Comparison of ENCODE assay signal across 8 cellular contexts in the genomic region with DNA sequence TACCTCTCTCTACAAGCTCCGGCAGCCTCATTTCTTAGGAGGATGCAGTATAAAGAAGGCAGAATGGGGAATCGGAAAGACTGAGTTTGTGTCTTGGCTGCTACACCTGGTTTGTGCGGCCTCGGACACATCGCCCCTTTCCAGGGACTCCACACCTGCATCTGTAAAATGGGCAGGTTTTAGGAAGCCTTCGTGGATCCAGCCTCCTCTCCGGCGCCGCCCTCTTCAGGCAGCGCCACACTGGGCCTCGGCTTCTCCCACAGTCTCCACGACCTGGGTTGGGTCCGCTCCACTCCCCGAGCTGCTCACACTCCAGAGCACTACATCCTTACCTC. TPM values are rescaled to one million over a fixed set of nuclear protein-coding genes. Genes with fewer than 3 reads are reported as not detected.
DNase-seq lines count a peak whose midpoint lies in the region; ATAC-seq, FAIRE-seq and TF ChIP-seq lines count a peak whose summit lies in the region.

No MANE protein-coding gene starts in this region.

- H3K36me3 ChIP-seq in iPS DF 6.9 (ENCODE audit: control insufficient read depth, insufficient read depth, low read length): no peaks in the 10 kb centered on the region

- no CpG with 5 or more reads among the region's 14 CpGs for WGBS in iPS DF 6.9 (ENCODE audit: insufficient coverage, insufficient read length)

- H3K27me3 ChIP-seq in iPS DF 6.9 (ENCODE audit: control insufficient read depth, insufficient read depth, low read length): no peaks in the 10 kb centered on the region

- peaks cover 49% of the 10 kb centered on the region for H3K4me1 Mint-ChIP-seq in activated T-cell treated with anti-CD3 and anti-CD28 coated beads, Interleukin-2, amount 50 U/mL, for 72 hours (ENCODE audit: low read depth)
- H3K4me1 Mint-ChIP-seq in stimulated activated naive B cell treated with anti-CD40 and anti-IgM and Interleukin-4, amounts not matched to agents 10 μg/mL and 1 μg/mL and 100 μg/mL, for 72 hours: peaks cover 16 to 35% of the 10 kb centered on the region in 2 donors

- no peak for FAIRE-seq in GM12891 (lab: Jason Lieb, UNC)

- no peaks in the 10 kb centered on the region for H3K9me3 Mint-ChIP-seq in activated T-cell treated with anti-CD3 and anti-CD28 coated beads, Interleukin-2, amount 50 U/mL, for 72 hours
- H3K9me3 Mint-ChIP-seq in stimulated activated naive B cell treated with anti-CD40 and anti-IgM and Interleukin-4, amounts not matched to agents 10 μg/mL and 1 μg/mL and 100 μg/mL, for 72 hours: no peaks in the 10 kb centered on the region

- peaks cover 11 to 16% of the 10 kb centered on the region in 2 donors for H3K36me3 Mint-ChIP-seq in activated T-cell treated with anti-CD3 and anti-CD28 coated beads, Interleukin-2, amount 50 U/mL, for 72 hours (ENCODE audit: insufficient read depth in 2 of 2)
- H3K36me3 Mint-ChIP-seq in stimulated activated naive B cell treated with anti-CD40 and anti-IgM and Interleukin-4, amounts not matched to agents 10 μg/mL and 1 μg/mL and 100 μg/mL, for 72 hours: peaks cover 13 to 17% of the 10 kb centered on the region in 2 donors

- H3K4me3 Mint-ChIP-seq in activated T-cell treated with anti-CD3 and anti-CD28 coated beads, Interleukin-2, amount 50 U/mL, for 72 hours: peak overlapping the region; percentile 98 to 100
- H3K4me3 Mint-ChIP-seq in stimulated activated naive B cell treated with anti-CD40 and anti-IgM and Interleukin-4, amounts not matched to agents 10 μg/mL and 1 μg/mL and 100 μg/mL, for 72 hours: peak overlapping the region; percentile 96 to 99

- no peak overlapping the region for H3K27ac ChIP-seq in iPS DF 6.9 (ENCODE audit: low read length)

- peak overlapping the region; percentile 95 for H3K4me3 ChIP-seq in iPS DF 6.9 (ENCODE audit: low read length)

- ATAC-seq in GM18867 (IDR thresholded peaks at IDR 0.05; ENCODE audit: unreplicated experiment) (peak; percentile 16), HG02943 (IDR thresholded peaks at IDR 0.05; ENCODE audit: low read depth, unreplicated experiment) (peak; percentile 16), GM21367 (IDR thresholded peaks at IDR 0.05; ENCODE audit: unreplicated experiment) (no peak)
- peak in 1 of 2 donors; percentile 16 for ATAC-seq in activated T-cell treated with anti-CD3 and anti-CD28 coated beads, Interleukin-2, amount 50 U/mL, for 72 hours (replicated peaks in 1 of 2)
- ATAC-seq in stimulated activated naive B cell treated with anti-CD40 and anti-IgM and Interleukin-4, amounts not matched to agents 10 μg/mL and 1 μg/mL and 100 μg/mL, for 72 hours (replicated peaks): peak in 1 of 2 donors; percentile 8

- H3K27me3 Mint-ChIP-seq in activated T-cell treated with anti-CD3 and anti-CD28 coated beads, Interleukin-2, amount 50 U/mL, for 72 hours (ENCODE audit: low read depth): no peaks in the 10 kb centered on the region
- no peaks in the 10 kb centered on the region for H3K27me3 Mint-ChIP-seq in stimulated activated naive B cell treated with anti-CD40 and anti-IgM and Interleukin-4, amounts not matched to agents 10 μg/mL and 1 μg/mL and 100 μg/mL, for 72 hours

- peak overlapping the region; percentile 100 for H3K27ac Mint-ChIP-seq in activated T-cell treated with anti-CD3 and anti-CD28 coated beads, Interleukin-2, amount 50 U/mL, for 72 hours
- H3K27ac Mint-ChIP-seq in stimulated activated naive B cell treated with anti-CD40 and anti-IgM and Interleukin-4, amounts not matched to agents 10 μg/mL and 1 μg/mL and 100 μg/mL, for 72 hours: peak overlapping the region; percentile 98

- no peaks in the 10 kb centered on the region for H3K4me1 ChIP-seq in iPS DF 6.9 (ENCODE audit: control insufficient read depth, insufficient read depth, low read length)

- no peaks in the 10 kb centered on the region for H3K9me3 ChIP-seq in iPS DF 6.9 (ENCODE audit: control insufficient read depth, insufficient read depth, low read length)

- DNase-seq in activated T-cell treated with anti-CD3 and anti-CD28 coated beads, Interleukin-2, amount 50 U/mL, for 72 hours: no peak
- DNase-seq in iPS DF 6.9 (ENCODE audit: low read depth, low spot score): no peak
- no peak for DNase-seq in stimulated activated naive B cell treated with anti-CD40 and anti-IgM and Interleukin-4, amounts not matched to agents 10 μg/mL and 1 μg/mL and 100 μg/mL, for 72 hours
- DNase-seq in GM12891 (ENCODE audit: insufficient read length, low spot score): no peak
- DNase-seq in NCI-H748 treated with DMSO at 0.1 percent for 48 hours (lab: John Stamatoyannopoulos, UW): no peak

- TF ChIP-seq POLR2A in GM12891 (IDR thresholded peaks at IDR 0.05; ENCODE audit: low read depth, low read length): no peak

TF ChIP-seq in GM12891, 5 proteins besides CTCF, POLR2A, EP300 and RAD21:
- no peak for TF ChIP-seq TAF1 (IDR thresholded peaks at IDR 0.05; ENCODE audit: low read depth, low read length)
- no peak for TF ChIP-seq POU2F2 (IDR thresholded peaks at IDR 0.05; ENCODE audit: low read depth, low read length)
- TF ChIP-seq SPI1 (IDR thresholded peaks at IDR 0.05; ENCODE audit: low read depth, low read length): no peak
- no peak for TF ChIP-seq PAX5 (IDR thresholded peaks at IDR 0.05; ENCODE audit: insufficient read depth, low read length, severe bottlenecking)

RNA-seq across cellular contexts. Expression of a gene that starts 0.3 kb away (rescaled TPM):
- total RNA-seq in activated T-cell treated with anti-CD3 and anti-CD28 coated beads, Interleukin-2, amount 50 U/mL, for 72 hours: 100 to 1,000 TPM; 101 to 103 TPM
- polyA plus RNA-seq in GM12891 (2012; ENCODE audit: low read depth, missing spikeins): 22.5 TPM
